15 cellular contexts compared by ENCODE assay signal in genomic region chr3:160929595-160929994, GRCh38.
DNase-seq lines count a peak whose midpoint lies in the region; ATAC-seq, FAIRE-seq and TF ChIP-seq lines count a peak whose summit lies in the region.
"Had no signal": no experiment of that assay in that cellular context is flagged by ENCODE, and none has a peak within 500 bp of the region (broad histone marks: within the 10 kb centered on the region; RNA-seq: fewer than 3 reads in every experiment).

No MANE protein-coding gene starts in this region.

- H3K9me3 ChIP-seq in A549 (no peaks in the 10 kb centered on the region), HCT116 (ENCODE audit: control insufficient read depth in 1 of 2, insufficient read depth in 1 of 2, low read depth in 1 of 2, low read length in 2 of 2) (no peaks in the 10 kb centered on the region), adrenal gland (replicated peaks in 1 of 3) (no peaks in the 10 kb centered on the region), right cardiac atrium (ENCODE audit: control insufficient read depth, low read length) (no peaks in the 10 kb centered on the region)

- POLR2A ChIA-PET in A549 (lab: Yijun Ruan, JAX), result no interaction called here
- POLR2A ChIA-PET in HCT116 (lab: Charles Lee), result no interaction called here

- FAIRE-seq in A549 (lab: Jason Lieb, UNC), result no peak
- FAIRE-seq: H54 had no signal

- no peak overlapping the region for H3K27ac ChIP-seq in A549
- no peak overlapping the region for H3K27ac ChIP-seq in HCT116 (ENCODE audit: low read depth, low read length)
- H3K27ac ChIP-seq in adrenal gland, result no peak overlapping the region
- no peak overlapping the region for H3K27ac ChIP-seq in right cardiac atrium (ENCODE audit: low read length)

- H3K4me3 Mint-ChIP-seq in progenitor cell of endocrine pancreas (ENCODE audit: low read depth), result no peak overlapping the region
- H3K4me3 Mint-ChIP-seq: CD8-positive, alpha-beta memory T cell; central memory CD8-positive, alpha-beta T cell; IgD-negative memory B cell; stimulated activated effector memory CD8-positive, alpha-beta T cell treated with anti-CD3 and anti-CD28 coated beads, Interleukin-12 subunit alpha, Interleukin-12 subunit beta, amount 100 ng/mL, for 72 hours had no signal

- H3K27me3 ChIP-seq in HCT116 (ENCODE audit: insufficient read depth, low read length) (no peaks in the 10 kb centered on the region), adrenal gland (no peaks in the 10 kb centered on the region), right cardiac atrium (ENCODE audit: control insufficient read depth, insufficient read depth) (no peaks in the 10 kb centered on the region)

- H3K79me2 ChIP-seq in HCT116 (ENCODE audit: insufficient read depth, low read length), result no peaks in the 10 kb centered on the region

- TF ChIP-seq RAD21 in A549 (conservative IDR thresholded peaks at IDR 0.05 in 1 of 2, IDR thresholded peaks at IDR 0.05 in 1 of 2) (no peak), HCT116 (IDR thresholded peaks at IDR 0.05; ENCODE audit: low read depth) (no peak)

- RAD21 ChIA-PET in HCT116 (lab: Charles Lee; ENCODE audit: low non-redundant PET in 1 of 2, low total read pairs in 2 of 2, uncharacterized antibody in 2 of 2, unreplicated experiment in 2 of 2), result no interaction called here

- H3K4me3 ChIP-seq in A549, result no peak overlapping the region
- no peak overlapping the region for H3K4me3 ChIP-seq in HCT116 (replicated peaks in 1 of 2; ENCODE audit: low read depth in 1 of 2, low read length in 2 of 2)
- no peak overlapping the region for H3K4me3 ChIP-seq in adrenal gland
- no peak overlapping the region for H3K4me3 ChIP-seq in right cardiac atrium (ENCODE audit: low read length)

- H3K4me1 Mint-ChIP-seq in progenitor cell of endocrine pancreas (ENCODE audit: low read depth), result peaks cover 4% of the 10 kb centered on the region
- H3K4me1 Mint-ChIP-seq: CD8-positive, alpha-beta memory T cell; central memory CD8-positive, alpha-beta T cell; IgD-negative memory B cell; stimulated activated effector memory CD8-positive, alpha-beta T cell treated with anti-CD3 and anti-CD28 coated beads, Interleukin-12 subunit alpha, Interleukin-12 subunit beta, amount 100 ng/mL, for 72 hours had no signal

- no peaks in the 10 kb centered on the region for H3K36me3 ChIP-seq in HCT116 (ENCODE audit: control insufficient read depth in 1 of 2, insufficient read depth in 2 of 2, low read length in 2 of 2)
- H3K36me3 ChIP-seq in adrenal gland (replicated peaks in 1 of 2), result no peaks in the 10 kb centered on the region

- peak; percentile 63 to 77; a peak in 5 of 6 replicates for ATAC-seq in A549
- ATAC-seq in HCT116, result peak; percentile 63
- ATAC-seq in right cardiac atrium, result peak; percentile 83 to 88
- ATAC-seq in GM19035 (IDR thresholded peaks at IDR 0.05; ENCODE audit: unreplicated experiment), result no peak
- no peak for ATAC-seq in HG02623 (IDR thresholded peaks at IDR 0.05; ENCODE audit: unreplicated experiment)
- ATAC-seq: stimulated activated effector memory CD8-positive, alpha-beta T cell treated with anti-CD3 and anti-CD28 coated beads, Interleukin-12 subunit alpha, Interleukin-12 subunit beta, amount 100 ng/mL, for 72 hours had no signal

- DNase-seq in A549 (ENCODE audit: low read depth in 1 of 2, low spot score in 1 of 2), result peak in 1 of 2 experiments; percentile 7
- no peak for DNase-seq in HCT116 (ENCODE audit: low read depth, low spot score)
- DNase-seq in adrenal gland, result peak in 6 of 7 donors; percentile 19 to 74 (median 39)
- DNase-seq in right cardiac atrium, result peak; percentile 53 to 82 (median 80)
- DNase-seq in activated CD4-positive, alpha-beta T cell treated with anti-CD3 and anti-CD28 coated beads, Interleukin-2, amount 50 U/mL, for 48 hours, result no peak
- no peak for DNase-seq in progenitor cell of endocrine pancreas (ENCODE audit: low spot score, unreplicated experiment)
- DNase-seq: activated CD8-positive, alpha-beta memory T cell treated with anti-CD3 and anti-CD28 coated beads for 24 hours; CD8-positive, alpha-beta memory T cell; RPMI8226 had no signal

- WGBS in A549 (ENCODE audit: missing lambda C conversion rate), result 18% methylated on average over 2 of the region's 2 CpGs
- WGBS in adrenal gland, 4 donors, result 55 to 79% (median 57%) methylated on average over 2 of the region's 2 CpGs
- 38% methylated on average over 2 of the region's 2 CpGs for WGBS in right cardiac atrium

- H3K9ac ChIP-seq in HCT116 (ENCODE audit: low read length), result no peak overlapping the region

- BruUV-seq in HCT116 (replicated peaks; lab: Mats Ljungman, UMichigan), result no TSS peak

- CTCF ChIA-PET in A549 (lab: Yijun Ruan, JAX) (interaction anchor here (9.0 kb wide), 1 partner anchor 12 kb away, joined by 45 read pairs; no protein-coding TSS in a partner anchor), HCT116 (lab: Charles Lee) (no interaction called here)

- no peaks in the 10 kb centered on the region for H4K20me1 ChIP-seq in HCT116 (ENCODE audit: insufficient read depth)

- H2AFZ ChIP-seq in HCT116 (ENCODE audit: low read depth, low read length, poor library complexity, severe bottlenecking), result no peak overlapping the region

- no peaks in the 10 kb centered on the region for H3K9me2 ChIP-seq in HCT116 (ENCODE audit: insufficient read depth)

- H3K4me2 ChIP-seq in A549 (no peak overlapping the region), HCT116 (ENCODE audit: low read length) (no peak overlapping the region)

- TF ChIP-seq CTCF in A549 (IDR thresholded peaks at IDR 0.05) (no peak), HCT116 (IDR thresholded peaks at IDR 0.05 in 2 of 3, conservative IDR thresholded peaks at IDR 0.05 in 1 of 3; ENCODE audit: borderline replicate concordance in 1 of 3, insufficient read depth in 1 of 3, low read depth in 2 of 3, low read length in 2 of 3) (peak in 2 of 3 experiments; percentile 16 to 33; a peak in 3 of 6 replicates), adrenal gland (IDR thresholded peaks at IDR 0.05) (peak in 3 of 6 experiments; percentile 21 to 40 (median 40)), progenitor cell of endocrine pancreas (IDR thresholded peaks at IDR 0.05; ENCODE audit: unreplicated experiment) (no peak)

- H3K4me1 ChIP-seq in A549 (no peaks in the 10 kb centered on the region), HCT116 (ENCODE audit: control insufficient read depth in 1 of 2, insufficient read depth in 2 of 2, low read length in 2 of 2) (no peaks in the 10 kb centered on the region), adrenal gland (replicated peaks in 1 of 2) (peaks cover 0 to 4% of the 10 kb centered on the region in 2 donors), right cardiac atrium (ENCODE audit: control insufficient read depth, insufficient read depth, low read length) (peaks cover 5% of the 10 kb centered on the region)

- no peaks in the 10 kb centered on the region for H3K9me3 Mint-ChIP-seq in progenitor cell of endocrine pancreas (ENCODE audit: low read depth)
- H3K9me3 Mint-ChIP-seq: central memory CD8-positive, alpha-beta T cell; IgD-negative memory B cell; stimulated activated effector memory CD8-positive, alpha-beta T cell treated with anti-CD3 and anti-CD28 coated beads, Interleukin-12 subunit alpha, Interleukin-12 subunit beta, amount 100 ng/mL, for 72 hours had no signal

- no peaks in the 10 kb centered on the region for H3K36me3 Mint-ChIP-seq in progenitor cell of endocrine pancreas (ENCODE audit: insufficient read depth)
- H3K36me3 Mint-ChIP-seq: stimulated activated effector memory CD8-positive, alpha-beta T cell treated with anti-CD3 and anti-CD28 coated beads, Interleukin-12 subunit alpha, Interleukin-12 subunit beta, amount 100 ng/mL, for 72 hours had no signal

- no peak overlapping the region for H3K27ac Mint-ChIP-seq in progenitor cell of endocrine pancreas
- H3K27ac Mint-ChIP-seq: CD8-positive, alpha-beta memory T cell; IgD-negative memory B cell; stimulated activated effector memory CD8-positive, alpha-beta T cell treated with anti-CD3 and anti-CD28 coated beads, Interleukin-12 subunit alpha, Interleukin-12 subunit beta, amount 100 ng/mL, for 72 hours had no signal

- intact Hi-C loops in HCT116 (cut with micrococcal nuclease) (no loop called here), adrenal gland (cut with DNase I) (no loop called here), right cardiac atrium (cut with DNase I) (loop anchor here in 1 of 4 donors (10.0 kb wide), 1 partner anchor 175 kb away; the partner anchor contains the start of gene PPM1L)

- no peak for TF ChIP-seq EP300 in A549 (IDR thresholded peaks at IDR 0.05)

- no peaks in the 10 kb centered on the region for H3K27me3 Mint-ChIP-seq in progenitor cell of endocrine pancreas
- H3K27me3 Mint-ChIP-seq: IgD-negative memory B cell had no signal

- TF ChIP-seq POLR2A in A549 (IDR thresholded peaks at IDR 0.05; ENCODE audit: low read length) (no peak), HCT116 (IDR thresholded peaks at IDR 0.05; ENCODE audit: borderline replicate concordance, extremely low read depth, insufficient read depth, insufficient read length) (no peak), adrenal gland (IDR thresholded peaks at IDR 0.05) (no peak)

TF ChIP-seq in A549, 52 proteins besides CTCF, POLR2A, EP300 and RAD21 (continues in another document):
- TF ChIP-seq POLR2AphosphoS2 (conservative IDR thresholded peaks at IDR 0.05; ENCODE audit: low read length) (no peak), SREBF2 (IDR thresholded peaks at IDR 0.05) (no peak), ELK1 (IDR thresholded peaks at IDR 0.05; ENCODE audit: low read depth, low read length) (no peak)

TF ChIP-seq in HCT116, 20 proteins besides CTCF, POLR2A, EP300 and RAD21 (continues in another document):
- TF ChIP-seq CEBPB (IDR thresholded peaks at IDR 0.05; ENCODE audit: low read depth) (no peak), CBX3 (IDR thresholded peaks at IDR 0.05; ENCODE audit: low read depth) (no peak), FOSL1 (IDR thresholded peaks at IDR 0.05; ENCODE audit: low read depth) (no peak), JUND (IDR thresholded peaks at IDR 0.05) (no peak), TCF7L2 (IDR thresholded peaks at IDR 0.05; ENCODE audit: borderline replicate concordance, extremely low read depth, insufficient read depth, insufficient read length) (no peak), EGR1 (IDR thresholded peaks at IDR 0.05; ENCODE audit: low read depth) (no peak), EZH2 (IDR thresholded peaks at IDR 0.05) (no peak), MAX (IDR thresholded peaks at IDR 0.05) (no peak), ELF1 (IDR thresholded peaks at IDR 0.05; ENCODE audit: borderline replicate concordance, low read depth) (no peak)

Comparison
In these comparisons a context has a peak if more than half of its experiments do, and no peak if none do; other contexts are left out.
1. ATAC-seq: peak in A549 (2 of 2), HCT116 (single experiment) and right cardiac atrium (2 of 2); none in GM19035 (single experiment) and HG02623 (single experiment).
2. DNase-seq: peak in adrenal gland (6 of 7) and right cardiac atrium (3 of 3); none in HCT116 (single experiment), activated CD4-positive, alpha-beta T cell treated with anti-CD3 and anti-CD28 coated beads, Interleukin-2, amount 50 U/mL, for 48 hours (0 of 2) and progenitor cell of endocrine pancreas (single experiment).
3. CTCF ChIP-seq: peak in HCT116 (2 of 3); none in A549 (single experiment) and progenitor cell of endocrine pancreas (single experiment).
4. Of the 6 proteins assayed by ChIP-seq in both A549 and HCT116: peak only in A549: none; only in HCT116: CTCF; in both: none; in neither: 5.